Comparison of ENCODE assay signal across 11 cellular contexts in genomic region chr9:89154651-89155336, GRCh38. TPM values are rescaled to one million over a fixed set of nuclear protein-coding genes. Genes with fewer than 3 reads are reported as not detected.
DNase-seq lines count a peak whose midpoint lies in the region; ATAC-seq lines count a peak whose summit lies in the region.
"Had no signal": no experiment of that assay in that cellular context is flagged by ENCODE, and none has a peak within 500 bp of the region (broad histone marks: within the 10 kb centered on the region; RNA-seq: fewer than 3 reads in every experiment).

No MANE protein-coding gene starts in this region.

- DNase-seq in A172 (ENCODE audit: low spot score) (peak; percentile 95), GM04503 (ENCODE audit: low read depth) (peak; percentile 72), T-cell (no peak), fibroblast of the conjunctiva (ENCODE audit: low read depth) (peak; percentile 17), NCI-H748 treated with DMSO at 0.1 percent for 48 hours (lab: John Stamatoyannopoulos, UW) (no peak)
- DNase-seq: left ventricle myocardium inferior, NCI-H446 had no signal

- no peak overlapping the region for H3K4me3 Mint-ChIP-seq in T-cell
- H3K4me3 Mint-ChIP-seq: activated T-helper 1 cell treated with anti-CD3 and anti-CD28 coated beads, Interleukin-12 subunit alpha, Interleukin-12 subunit beta, Interleukin-2, Interleukin-4 antibody, amounts not matched to agents 30 ng/mL and 10 ng/mL and 1 ng/mL, durations not matched to agents 14 hours and 24 hours and 36 hours had no signal

- no peaks in the 10 kb centered on the region for H3K9me3 Mint-ChIP-seq in T-cell
- H3K9me3 Mint-ChIP-seq: activated T-helper 1 cell treated with anti-CD3 and anti-CD28 coated beads, Interleukin-12 subunit alpha, Interleukin-12 subunit beta, Interleukin-2, Interleukin-4 antibody, amounts not matched to agents 30 ng/mL and 10 ng/mL and 1 ng/mL, durations not matched to agents 14 hours and 24 hours and 36 hours had no signal

- H3K36me3 Mint-ChIP-seq in T-cell: no peaks in the 10 kb centered on the region

- no peak overlapping the region for H3K27ac Mint-ChIP-seq in T-cell
- H3K27ac Mint-ChIP-seq: activated T-helper 1 cell treated with anti-CD3 and anti-CD28 coated beads, Interleukin-12 subunit alpha, Interleukin-12 subunit beta, Interleukin-2, Interleukin-4 antibody, amounts not matched to agents 30 ng/mL and 10 ng/mL and 1 ng/mL, durations not matched to agents 14 hours and 24 hours and 36 hours had no signal

- CTCF ChIA-PET in T-cell (lab: Charles Lee): no interaction called here

- POLR2A ChIA-PET in T-cell (lab: Charles Lee): no interaction called here

- peaks cover 6 to 15% (median 15%) of the 10 kb centered on the region in 3 donors for H3K4me1 Mint-ChIP-seq in T-cell

- ATAC-seq in T-cell (replicated peaks in 1 of 4): peak in 3 of 4 experiments; percentile 55 to 73 (median 70)
- no peak for ATAC-seq in GM21360 (IDR thresholded peaks at IDR 0.05; ENCODE audit: unreplicated experiment)
- no peak for ATAC-seq in GM21717 (IDR thresholded peaks at IDR 0.05; ENCODE audit: unreplicated experiment)
- no peak for ATAC-seq in GM19328 (IDR thresholded peaks at IDR 0.05; ENCODE audit: unreplicated experiment)

- peaks cover 36 to 38% of the 10 kb centered on the region in 2 donors for H3K27me3 Mint-ChIP-seq in T-cell

RNA-seq across cellular contexts. Expression of gene SHC3, which starts 23.8 kb away (rescaled TPM):
- 0.10 and 0.24 TPM in 2 replicates for total RNA-seq in A172 (2014; rRNA removed; shearing (Covaris generic))
- total RNA-seq in T-cell: under 1 TPM in 3 of 5 donors, not detected in 2; 0.16 to 0.19 (median 0.18) TPM
- total RNA-seq: activated T-helper 1 cell treated with anti-CD3 and anti-CD28 coated beads, Interleukin-12 subunit alpha, Interleukin-12 subunit beta, Interleukin-2, Interleukin-4 antibody, amounts not matched to agents 30 ng/mL and 10 ng/mL and 1 ng/mL, durations not matched to agents 14 hours and 24 hours and 36 hours had no signal

Comparison
In these comparisons a context has a peak if more than half of its experiments do, and no peak if none do; other contexts are left out.
1. DNase-seq: peak in A172 (single experiment), GM04503 (single experiment) and fibroblast of the conjunctiva (single experiment); none in T-cell (0 of 34) and NCI-H748 treated with DMSO at 0.1 percent for 48 hours (single experiment).
2. ATAC-seq: peak in T-cell (3 of 4); none in GM21360 (single experiment), GM21717 (single experiment) and GM19328 (single experiment).